12 cellular contexts compared by ENCODE assay signal in the genomic region with DNA sequence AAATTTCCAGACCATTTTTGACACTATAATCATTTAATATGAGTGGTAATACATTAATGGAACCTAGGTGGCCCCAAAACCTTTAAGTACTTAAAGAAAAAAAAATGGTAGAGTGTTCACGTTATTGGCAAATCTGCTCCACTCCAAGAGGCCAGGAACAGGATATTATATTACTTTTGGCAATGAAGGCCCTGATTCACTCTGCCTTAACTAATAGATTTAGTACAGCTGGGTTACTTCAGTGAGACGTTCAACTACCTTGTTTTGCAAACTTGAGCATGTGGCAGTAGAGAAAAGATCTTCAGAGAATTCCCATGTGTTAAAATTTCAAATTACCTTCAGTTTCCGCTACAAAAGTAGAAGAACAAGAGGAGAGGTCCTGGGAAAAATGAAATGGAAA. TPM values are rescaled to one million over a fixed set of nuclear protein-coding genes. Genes with fewer than 3 reads are reported as not detected.
A peak's percentile ranks its signal among the peaks of the same experiment; 100 is the strongest.
DNase-seq lines count a peak whose midpoint lies in the region; ATAC-seq and TF ChIP-seq lines count a peak whose summit lies in the region.
"Had no signal": no experiment of that assay in that cellular context is flagged by ENCODE, and none has a peak within 500 bp of the region (broad histone marks: within the 10 kb centered on the region; RNA-seq: fewer than 3 reads in every experiment).

No MANE protein-coding gene starts in this region.

- peaks cover 33% of the 10 kb centered on the region for H3K4me1 ChIP-seq in fibroblast of lung (ENCODE audit: control insufficient read depth, extremely low read depth, insufficient read depth, low read length)
- H3K4me1 ChIP-seq in body of pancreas, result peaks cover 71% of the 10 kb centered on the region

- intact Hi-C loops in body of pancreas (cut with DNase I), result no loop called here

- H3K9me3 ChIP-seq in fibroblast of lung (ENCODE audit: control insufficient read depth, insufficient read depth, low read depth, low read length) (no peaks in the 10 kb centered on the region), body of pancreas (no peaks in the 10 kb centered on the region)

- no peak overlapping the region for H2AFZ ChIP-seq in fibroblast of lung (ENCODE audit: low read length)

- peaks cover 88% of the 10 kb centered on the region for H3K4me1 Mint-ChIP-seq in activated naive CD8-positive, alpha-beta T cell (ENCODE audit: low read depth)
- peaks cover 77% of the 10 kb centered on the region for H3K4me1 Mint-ChIP-seq in activated naive CD8-positive, alpha-beta T cell treated with anti-CD3 and anti-CD28 coated beads for 36 hours
- H3K4me1 Mint-ChIP-seq in stimulated activated naive B cell treated with anti-CD40 and anti-IgM and Interleukin-4, amounts not matched to agents 10 μg/mL and 1 μg/mL and 100 μg/mL, for 72 hours, result peaks cover 43 to 84% of the 10 kb centered on the region in 2 donors

- H3K9ac ChIP-seq in fibroblast of lung (ENCODE audit: insufficient read depth, low read length), result no peak overlapping the region

- H3K36me3 Mint-ChIP-seq in activated naive CD8-positive, alpha-beta T cell, result peaks cover 3% of the 10 kb centered on the region
- H3K36me3 Mint-ChIP-seq in activated naive CD8-positive, alpha-beta T cell treated with anti-CD3 and anti-CD28 coated beads for 36 hours, result peaks cover 40% of the 10 kb centered on the region
- peaks cover 19 to 30% of the 10 kb centered on the region in 2 donors for H3K36me3 Mint-ChIP-seq in stimulated activated naive B cell treated with anti-CD40 and anti-IgM and Interleukin-4, amounts not matched to agents 10 μg/mL and 1 μg/mL and 100 μg/mL, for 72 hours

- no peak for DNase-seq in activated naive CD8-positive, alpha-beta T cell treated with anti-CD3 and anti-CD28 coated beads for 36 hours
- DNase-seq in fibroblast of lung (ENCODE audit: low read depth in 2 of 2) (peak; percentile 56 to 83), body of pancreas (no peak)
- no peak for DNase-seq in stimulated activated naive B cell treated with anti-CD40 and anti-IgM and Interleukin-4, amounts not matched to agents 10 μg/mL and 1 μg/mL and 100 μg/mL, for 72 hours
- no peak for DNase-seq in stimulated activated CD4-positive, alpha-beta T cell treated with anti-CD3 and anti-CD28 coated beads, Interleukin-12 subunit alpha, Interleukin-12 subunit beta, amount 100 ng/mL, for 4 hours
- DNase-seq: KG1, NCI-H1930 had no signal

- H3K4me3 Mint-ChIP-seq in activated naive CD8-positive, alpha-beta T cell, result peak overlapping the region; percentile 17
- no peak overlapping the region for H3K4me3 Mint-ChIP-seq in activated naive CD8-positive, alpha-beta T cell treated with anti-CD3 and anti-CD28 coated beads for 36 hours
- H3K4me3 Mint-ChIP-seq in stimulated activated naive B cell treated with anti-CD40 and anti-IgM and Interleukin-4, amounts not matched to agents 10 μg/mL and 1 μg/mL and 100 μg/mL, for 72 hours, result no peak overlapping the region
- H3K4me3 Mint-ChIP-seq: T-helper 2 cell treated with Interferon-gamma antibody and Interleukin-4, amounts not matched to agents 5 μg/mL and 100 μg/mL, for 36 hours had no signal

- no peak overlapping the region for H3K4me3 ChIP-seq in fibroblast of lung (replicated peaks in 1 of 4; ENCODE audit: control extremely low read depth in 1 of 4, insufficient read depth in 1 of 4, low read depth in 3 of 4, low read length in 4 of 4)
- H3K4me3 ChIP-seq in body of pancreas, result no peak overlapping the region
- H3K4me3 ChIP-seq: skin epidermis had no signal

- no peak for TF ChIP-seq CTCF in fibroblast of lung (conservative IDR thresholded peaks at IDR 0.05 in 1 of 2, IDR thresholded peaks at IDR 0.05 in 1 of 2; ENCODE audit: low read depth in 1 of 2, low read length in 2 of 2)
- no peak for TF ChIP-seq CTCF in body of pancreas (IDR thresholded peaks at IDR 0.05)

- no peaks in the 10 kb centered on the region for H3K27me3 ChIP-seq in fibroblast of lung (ENCODE audit: control insufficient read depth, insufficient read depth, low read length)
- H3K27me3 ChIP-seq in body of pancreas, result no peaks in the 10 kb centered on the region

- H4K20me1 ChIP-seq in fibroblast of lung (ENCODE audit: control insufficient read depth, extremely low read depth, insufficient read depth, low read length), result peaks cover 15% of the 10 kb centered on the region

- no peak for TF ChIP-seq POLR2A in body of pancreas (IDR thresholded peaks at IDR 0.05)

- ATAC-seq in SK-N-SH treated with all-trans-retinoic acid at 6 μM for 48 hours (no peak), body of pancreas (no peak), HG02938 (IDR thresholded peaks at IDR 0.05; ENCODE audit: unreplicated experiment) (no peak)
- no peak for ATAC-seq in stimulated activated naive B cell treated with anti-CD40 and anti-IgM and Interleukin-4, amounts not matched to agents 10 μg/mL and 1 μg/mL and 100 μg/mL, for 72 hours (replicated peaks)

- H3K27me3 Mint-ChIP-seq in activated naive CD8-positive, alpha-beta T cell, result no peaks in the 10 kb centered on the region
- no peaks in the 10 kb centered on the region for H3K27me3 Mint-ChIP-seq in activated naive CD8-positive, alpha-beta T cell treated with anti-CD3 and anti-CD28 coated beads for 36 hours
- H3K27me3 Mint-ChIP-seq in stimulated activated naive B cell treated with anti-CD40 and anti-IgM and Interleukin-4, amounts not matched to agents 10 μg/mL and 1 μg/mL and 100 μg/mL, for 72 hours, result no peaks in the 10 kb centered on the region

- H3K27ac Mint-ChIP-seq in activated naive CD8-positive, alpha-beta T cell, result peak overlapping the region; percentile 84
- no peak overlapping the region for H3K27ac Mint-ChIP-seq in activated naive CD8-positive, alpha-beta T cell treated with anti-CD3 and anti-CD28 coated beads for 36 hours
- peak overlapping the region; percentile 80 for H3K27ac Mint-ChIP-seq in stimulated activated naive B cell treated with anti-CD40 and anti-IgM and Interleukin-4, amounts not matched to agents 10 μg/mL and 1 μg/mL and 100 μg/mL, for 72 hours
- H3K27ac Mint-ChIP-seq: T-helper 2 cell treated with Interferon-gamma antibody and Interleukin-4, amounts not matched to agents 5 μg/mL and 100 μg/mL, for 36 hours had no signal

- no peaks in the 10 kb centered on the region for H3K9me3 Mint-ChIP-seq in activated naive CD8-positive, alpha-beta T cell (ENCODE audit: low read depth)
- no peaks in the 10 kb centered on the region for H3K9me3 Mint-ChIP-seq in activated naive CD8-positive, alpha-beta T cell treated with anti-CD3 and anti-CD28 coated beads for 36 hours
- no peaks in the 10 kb centered on the region for H3K9me3 Mint-ChIP-seq in stimulated activated naive B cell treated with anti-CD40 and anti-IgM and Interleukin-4, amounts not matched to agents 10 μg/mL and 1 μg/mL and 100 μg/mL, for 72 hours
- H3K9me3 Mint-ChIP-seq: T-helper 2 cell treated with Interferon-gamma antibody and Interleukin-4, amounts not matched to agents 5 μg/mL and 100 μg/mL, for 36 hours had no signal

- no peak overlapping the region for H3K4me2 ChIP-seq in fibroblast of lung (ENCODE audit: extremely low read depth, insufficient read depth, low read length)

- H3K27ac ChIP-seq in fibroblast of lung (ENCODE audit: insufficient read depth, low read length) (no peak overlapping the region), body of pancreas (no peak overlapping the region)
- H3K27ac ChIP-seq: skin epidermis had no signal

- 42 to 45% methylated on average over 3 of the region's 3 CpGs for WGBS in body of pancreas, 2 donors

- peaks cover 98% of the 10 kb centered on the region for H3K79me2 ChIP-seq in fibroblast of lung (ENCODE audit: control insufficient read depth, insufficient read depth, low read length)

- H3K36me3 ChIP-seq in fibroblast of lung (ENCODE audit: control insufficient read depth, insufficient read depth, low read length) (no peaks in the 10 kb centered on the region), body of pancreas (replicated peaks in 1 of 2; ENCODE audit: insufficient read depth in 1 of 2, low read depth in 2 of 2) (no peaks in the 10 kb centered on the region)

TF ChIP-seq in SK-N-SH treated with all-trans-retinoic acid at 6 μM for 48 hours, 23 proteins besides CTCF, POLR2A, EP300 and RAD21:
- TF ChIP-seq PPARA (CRISPR knock-in tag; IDR thresholded peaks at IDR 0.05; ENCODE audit: borderline replicate concordance) (no peak), ISL1 (CRISPR knock-in tag; IDR thresholded peaks at IDR 0.05) (peak; percentile 19; the same call in 1 of the 2 replicates)
TF ChIP-seq in SK-N-SH treated with all-trans-retinoic acid at 6 μM for 48 hours: peak in this region for 1.

RNA-seq across cellular contexts. Expression of a gene that starts 12.8 kb away (rescaled TPM):
- total RNA-seq in activated naive CD8-positive, alpha-beta T cell treated with anti-CD3 and anti-CD28 coated beads for 36 hours, result 10 to 100 TPM; 73.0 to 80.7 TPM
- total RNA-seq in fibroblast of lung (32.1 and 40.0 TPM in 2 replicates), body of pancreas (10 to 100 TPM; 28.0 to 28.7 TPM)
- polyA plus RNA-seq in fibroblast of lung, result 25.7 and 29.4 TPM in 2 replicates
- polyA plus RNA-seq in fibroblast of lung (2012), result 33.8 and 34.1 TPM in 2 replicates
- polyA minus RNA-seq in fibroblast of lung (ENCODE audit: low replicate concordance), result 35.2 and 46.4 TPM in 2 replicates

RNA-seq across cellular contexts. Expression of a gene that starts 39.9 kb away (rescaled TPM):
- total RNA-seq in activated naive CD8-positive, alpha-beta T cell treated with anti-CD3 and anti-CD28 coated beads for 36 hours, result 10 to 100 TPM; 84.6 to 88.1 TPM
- 53.2 and 60.9 TPM in 2 replicates for total RNA-seq in fibroblast of lung
- 89.1 and 103 TPM in 2 replicates for polyA plus RNA-seq in fibroblast of lung
- 66.0 and 68.9 TPM in 2 replicates for polyA plus RNA-seq in fibroblast of lung (2012)
- 5.9 and 6.6 TPM in 2 replicates for polyA minus RNA-seq in fibroblast of lung (ENCODE audit: low replicate concordance)
- 10 to 100 TPM; 18.1 to 32.7 TPM for total RNA-seq in body of pancreas

RNA-seq across cellular contexts. Expression of a gene that starts 40.2 kb away (rescaled TPM):
- total RNA-seq in activated naive CD8-positive, alpha-beta T cell treated with anti-CD3 and anti-CD28 coated beads for 36 hours, result 1 to 10 TPM; 7.8 TPM
- total RNA-seq in fibroblast of lung (9.2 and 10.1 TPM in 2 replicates), body of pancreas (1 to 10 TPM; 2.9 to 3.0 TPM)
- 3.7 and 4.5 TPM in 2 replicates for polyA plus RNA-seq in fibroblast of lung
- 3.3 and 4.0 TPM in 2 replicates for polyA plus RNA-seq in fibroblast of lung (2012)
- 5.4 and 7.3 TPM in 2 replicates for polyA minus RNA-seq in fibroblast of lung (ENCODE audit: low replicate concordance)

Comparison
In these comparisons a context has a peak if more than half of its experiments do, and no peak if none do; other contexts are left out.
1. DNase-seq: peak in fibroblast of lung (2 of 2); none in activated naive CD8-positive, alpha-beta T cell treated with anti-CD3 and anti-CD28 coated beads for 36 hours (single experiment), stimulated activated naive B cell treated with anti-CD40 and anti-IgM and Interleukin-4, amounts not matched to agents 10 μg/mL and 1 μg/mL and 100 μg/mL, for 72 hours (single experiment), body of pancreas (0 of 4) and stimulated activated CD4-positive, alpha-beta T cell treated with anti-CD3 and anti-CD28 coated beads, Interleukin-12 subunit alpha, Interleukin-12 subunit beta, amount 100 ng/mL, for 4 hours (single experiment).